ENCODE assay signal across 8 cellular contexts in the genomic region with DNA sequence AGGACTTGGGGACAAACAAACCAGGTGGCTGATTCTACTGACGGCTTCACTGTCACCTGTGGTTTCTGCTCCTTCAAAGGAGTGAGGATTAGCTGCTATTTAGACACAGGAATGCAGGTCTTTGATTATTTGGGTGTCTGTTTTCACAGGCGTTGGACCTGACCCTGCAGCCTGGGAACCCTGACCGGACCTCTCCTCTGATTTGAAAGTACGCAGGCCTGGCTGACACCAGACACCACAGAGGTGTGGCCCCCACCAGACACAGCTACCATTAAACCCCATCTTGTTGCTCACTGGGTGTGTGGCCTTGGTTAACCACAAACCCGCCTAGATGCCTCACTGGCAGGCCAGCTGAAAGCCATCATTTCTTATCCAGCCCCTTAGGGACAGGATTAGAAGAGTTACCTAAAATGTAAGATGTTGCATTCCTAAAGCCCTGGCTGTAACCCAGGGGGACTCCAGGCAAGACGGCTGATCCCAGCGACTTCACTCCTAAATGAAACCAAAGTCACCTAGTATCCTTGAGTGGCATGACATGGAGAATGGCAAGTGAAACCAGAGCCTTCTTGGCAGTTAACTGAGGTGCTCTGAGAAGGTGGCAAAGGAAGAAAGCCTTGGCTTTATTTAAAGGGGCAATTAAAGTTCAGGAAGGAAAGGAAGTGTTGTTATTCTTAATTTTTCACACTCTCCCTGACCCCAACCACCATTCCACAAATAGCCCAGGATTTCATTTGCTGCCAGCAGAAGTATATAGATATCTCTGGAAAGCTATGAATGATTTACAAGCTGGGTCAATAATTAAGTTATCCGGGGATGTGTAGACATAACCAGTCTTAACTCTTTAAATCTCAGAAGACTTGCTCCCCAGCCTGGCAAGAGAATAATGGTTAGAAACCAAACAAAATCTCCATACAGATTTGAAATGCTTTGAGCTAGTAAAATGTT.
DNase-seq lines count a peak whose midpoint lies in the region; ATAC-seq and TF ChIP-seq lines count a peak whose summit lies in the region.

No MANE protein-coding gene starts in this region.

- no peaks in the 10 kb centered on the region for H3K27me3 ChIP-seq in trophoblast cell (ENCODE audit: insufficient read depth, low read length)

- H3K4me2 ChIP-seq in trophoblast cell (ENCODE audit: low read length): no peak overlapping the region

- in situ Hi-C loops in astrocyte of the spinal cord (cut with HindIII; ENCODE audit: low sequenced_read_pairs): no loop called here

- no peak overlapping the region for H3K27ac Mint-ChIP-seq in chondrocyte (ENCODE audit: unreplicated experiment)

- no peaks in the 10 kb centered on the region for H3K36me3 Mint-ChIP-seq in activated T-cell treated with anti-CD3 and anti-CD28 coated beads, Interleukin-2, amount 50 U/mL, for 4 hours (ENCODE audit: insufficient read depth)
- H3K36me3 Mint-ChIP-seq in chondrocyte (ENCODE audit: low read depth): no peaks in the 10 kb centered on the region

- peak; percentile 71 for DNase-seq in astrocyte of the spinal cord (ENCODE audit: low read depth, low spot score)
- DNase-seq in trophoblast cell: peak in 1 of 2 donors; percentile 5
- DNase-seq in activated T-cell treated with anti-CD3 and anti-CD28 coated beads, Interleukin-2, amount 50 U/mL, for 4 hours: no peak
- no peak for DNase-seq in NCI-H526 (lab: John Stamatoyannopoulos, UW)
- DNase-seq in chondrocyte (ENCODE audit: low spot score): no peak

- H3K4me1 Mint-ChIP-seq in activated T-cell treated with anti-CD3 and anti-CD28 coated beads, Interleukin-2, amount 50 U/mL, for 4 hours (ENCODE audit: low read depth): no peaks in the 10 kb centered on the region
- peaks cover 20% of the 10 kb centered on the region for H3K4me1 Mint-ChIP-seq in chondrocyte (ENCODE audit: low read depth)

- no peaks in the 10 kb centered on the region for H3K9me3 Mint-ChIP-seq in activated T-cell treated with anti-CD3 and anti-CD28 coated beads, Interleukin-2, amount 50 U/mL, for 4 hours
- no peaks in the 10 kb centered on the region for H3K9me3 Mint-ChIP-seq in chondrocyte (ENCODE audit: low read depth)

- peaks cover 28% of the 10 kb centered on the region for H3K79me1 ChIP-seq in trophoblast cell (ENCODE audit: low read length)

- no peak overlapping the region for H2AFZ ChIP-seq in trophoblast cell (ENCODE audit: insufficient read depth, low read length, poor library complexity)

- no peak overlapping the region for H2AK5ac ChIP-seq in trophoblast cell (ENCODE audit: low read length)

- H3K4ac ChIP-seq in trophoblast cell (ENCODE audit: low read depth, low read length): no peak overlapping the region

- no peak overlapping the region for H3K18ac ChIP-seq in trophoblast cell (ENCODE audit: low read length)

- peak; percentile 81 for ATAC-seq in GM19043 (IDR thresholded peaks at IDR 0.05; ENCODE audit: low read depth, unreplicated experiment)
- ATAC-seq in HG03378 (IDR thresholded peaks at IDR 0.05; ENCODE audit: unreplicated experiment): peak; percentile 78
- ATAC-seq in activated T-cell treated with anti-CD3 and anti-CD28 coated beads, Interleukin-2, amount 50 U/mL, for 4 hours: no peak
- no peak for ATAC-seq in HG02571 (IDR thresholded peaks at IDR 0.05; ENCODE audit: unreplicated experiment)

- H3K4me1 ChIP-seq in trophoblast cell (ENCODE audit: control insufficient read depth in 1 of 2, insufficient read depth in 2 of 2, low read length in 2 of 2): peaks cover 17 to 24% of the 10 kb centered on the region in 2 experiments

- no CpG with 5 or more reads among the region's 8 CpGs for WGBS in trophoblast cell (ENCODE audit: extremely low coverage, insufficient coverage, insufficient read length)

- H4K91ac ChIP-seq in trophoblast cell (ENCODE audit: low read depth, low read length): no peak overlapping the region

- peaks cover 2% of the 10 kb centered on the region for H3K79me2 ChIP-seq in trophoblast cell (ENCODE audit: control insufficient read depth, insufficient read depth, low read length, poor library complexity)

- no peak overlapping the region for H3K23ac ChIP-seq in trophoblast cell (ENCODE audit: low read length)

- H3K9me3 ChIP-seq in trophoblast cell (ENCODE audit: insufficient read depth, low read depth, low read length): no peaks in the 10 kb centered on the region

- peaks cover 6% of the 10 kb centered on the region for H3K27me3 Mint-ChIP-seq in activated T-cell treated with anti-CD3 and anti-CD28 coated beads, Interleukin-2, amount 50 U/mL, for 4 hours (ENCODE audit: low read depth)
- peaks cover 12% of the 10 kb centered on the region for H3K27me3 Mint-ChIP-seq in chondrocyte (ENCODE audit: low read depth)

- no peak overlapping the region for H3K9ac ChIP-seq in trophoblast cell (ENCODE audit: low read length)

- no peaks in the 10 kb centered on the region for H3K36me3 ChIP-seq in trophoblast cell (ENCODE audit: control insufficient read depth in 1 of 2, insufficient read depth in 2 of 2, low read length in 2 of 2)

- peak overlapping the region; percentile 42 for H2BK12ac ChIP-seq in trophoblast cell (ENCODE audit: low read length)

- no peak overlapping the region for H3K4me3 ChIP-seq in astrocyte of the spinal cord (ENCODE audit: low read depth, low read length)
- H3K4me3 ChIP-seq in trophoblast cell (ENCODE audit: low read depth, low read length): no peak overlapping the region

- H4K8ac ChIP-seq in trophoblast cell (ENCODE audit: low read depth, low read length): no peak overlapping the region

- no peak for TF ChIP-seq CTCF in astrocyte of the spinal cord (IDR thresholded peaks at IDR 0.05; ENCODE audit: low read depth, low read length)
- no peak for TF ChIP-seq CTCF in chondrocyte (IDR thresholded peaks at IDR 0.05)

- no peak overlapping the region for H3K4me3 Mint-ChIP-seq in activated T-cell treated with anti-CD3 and anti-CD28 coated beads, Interleukin-2, amount 50 U/mL, for 4 hours
- H3K4me3 Mint-ChIP-seq in chondrocyte (ENCODE audit: unreplicated experiment): no peak overlapping the region

- H2BK120ac ChIP-seq in trophoblast cell (ENCODE audit: insufficient read depth, low read length, poor library complexity): no peak overlapping the region

- H4K12ac ChIP-seq in trophoblast cell (ENCODE audit: low read depth, low read length): no peak overlapping the region

- H3K14ac ChIP-seq in trophoblast cell (ENCODE audit: low read length): no peak overlapping the region

- peak overlapping the region; percentile 81 for H3K27ac ChIP-seq in trophoblast cell (ENCODE audit: low read depth, low read length)

- H2BK5ac ChIP-seq in trophoblast cell (ENCODE audit: low read depth, low read length, poor library complexity): peak overlapping the region; percentile 4

Comparison
In these comparisons a context has a peak if more than half of its experiments do, and no peak if none do; other contexts are left out.
1. ATAC-seq: peak in GM19043 (single experiment) and HG03378 (single experiment); none in activated T-cell treated with anti-CD3 and anti-CD28 coated beads, Interleukin-2, amount 50 U/mL, for 4 hours (0 of 2) and HG02571 (single experiment).